ENCODE assay signal across 19 cellular contexts in genomic region chr1:29290414-29290980, GRCh38.
"Had no signal": no experiment of that assay in that cellular context is flagged by ENCODE, and none has a peak within 500 bp of the region (broad histone marks: within the 10 kb centered on the region; RNA-seq: fewer than 3 reads in every experiment).

No MANE protein-coding gene starts in this region.

- H3K27me3 ChIP-seq: brain microvascular endothelial cell, esophagus squamous epithelium, gastrocnemius medialis, heart right ventricle, ovary, uterus had no signal

- ATAC-seq: gastrocnemius medialis, left ventricle myocardium superior had no signal

- H3K4me1 Mint-ChIP-seq: activated CD4-positive, alpha-beta T cell treated with anti-CD3 and anti-CD28 coated beads, Interleukin-2, amount 10 ng/mL, durations not matched to agents 7 days and 5 days had no signal

- H3K27ac Mint-ChIP-seq: activated B cell treated with CpG ODN at 0.5 μM for 24 hours; activated CD4-positive, alpha-beta T cell treated with anti-CD3 and anti-CD28 coated beads, Interleukin-2, amount 10 ng/mL, durations not matched to agents 7 days and 5 days; activated T-helper 2 cell treated with anti-CD3 and anti-CD28 coated beads, Interferon-gamma antibody, Interleukin-2, Interleukin-4, amounts not matched to agents 10 μg/mL and 5 μg/mL and 100 μg/mL, durations not matched to agents 14 hours and 24 hours and 36 hours; T-helper 1 cell treated with Interleukin-12 subunit alpha and Interleukin-12 subunit beta and Interleukin-4 antibody, amounts not matched to agents 30 μg/mL and 1 μg/mL, for 36 hours had no signal

- H3K9me3 Mint-ChIP-seq: activated B cell treated with CpG ODN at 0.5 μM for 24 hours; activated CD4-positive, alpha-beta T cell treated with anti-CD3 and anti-CD28 coated beads, Interleukin-2, amount 10 ng/mL, durations not matched to agents 7 days and 5 days; activated T-helper 2 cell treated with anti-CD3 and anti-CD28 coated beads, Interferon-gamma antibody, Interleukin-2, Interleukin-4, amounts not matched to agents 10 μg/mL and 5 μg/mL and 100 μg/mL, durations not matched to agents 14 hours and 24 hours and 36 hours; T-helper 1 cell treated with Interleukin-12 subunit alpha and Interleukin-12 subunit beta and Interleukin-4 antibody, amounts not matched to agents 30 μg/mL and 1 μg/mL, for 36 hours had no signal

- H3K4me3 Mint-ChIP-seq: activated B cell treated with CpG ODN at 0.5 μM for 24 hours; activated CD4-positive, alpha-beta T cell treated with anti-CD3 and anti-CD28 coated beads, Interleukin-2, amount 10 ng/mL, durations not matched to agents 7 days and 5 days; T-helper 1 cell treated with Interleukin-12 subunit alpha and Interleukin-12 subunit beta and Interleukin-4 antibody, amounts not matched to agents 30 μg/mL and 1 μg/mL, for 36 hours had no signal

- H3K4me3 ChIP-seq: esophagus squamous epithelium, gastrocnemius medialis, heart right ventricle, ovary, uterus had no signal

- H3K27me3 Mint-ChIP-seq: activated B cell treated with CpG ODN at 0.5 μM for 24 hours; activated CD4-positive, alpha-beta T cell treated with anti-CD3 and anti-CD28 coated beads, Interleukin-2, amount 10 ng/mL, durations not matched to agents 7 days and 5 days had no signal

- H3K36me3 ChIP-seq: brain microvascular endothelial cell, gastrocnemius medialis, heart right ventricle, ovary, uterus had no signal

- H3K27ac ChIP-seq: brain microvascular endothelial cell, esophagus squamous epithelium, gastrocnemius medialis, heart right ventricle, ovary, uterus had no signal

- DNase-seq: activated B cell treated with CpG ODN at 0.5 μM for 24 hours; activated CD4-positive, alpha-beta T cell treated with anti-CD3 and anti-CD28 coated beads, Interleukin-2, amount 10 ng/mL, durations not matched to agents 7 days and 5 days; activated CD8-positive, alpha-beta memory T cell treated with anti-CD3 and anti-CD28 coated beads for 24 hours; activated naive CD4-positive, alpha-beta T cell treated with anti-CD3 and anti-CD28 coated beads, Interleukin-2, amount 50 U/mL, for 16 hours; activated T-cell treated with anti-CD3 and anti-CD28 coated beads for 4 hours; amniotic stem cell; brain microvascular endothelial cell; esophagus squamous epithelium; gastrocnemius medialis; heart right ventricle; kidney; left ventricle myocardium superior; mesenchymal stem cell; ovary; stimulated activated CD4-positive, alpha-beta T cell treated with anti-CD3 and anti-CD28 coated beads, Interleukin-15, amount 100 ng/mL, for 24 hours; stimulated activated CD4-positive, alpha-beta T cell treated with anti-CD3 and anti-CD28 coated beads, Interleukin-4, amount 100 ng/mL, for 4 hours; uterus had no signal

- H3K4me1 ChIP-seq: gastrocnemius medialis, uterus had no signal

- H3K9me3 ChIP-seq: esophagus squamous epithelium, gastrocnemius medialis, heart right ventricle, ovary, uterus had no signal
